Comparison of ENCODE assay signal across 10 cellular contexts in the genomic region with DNA sequence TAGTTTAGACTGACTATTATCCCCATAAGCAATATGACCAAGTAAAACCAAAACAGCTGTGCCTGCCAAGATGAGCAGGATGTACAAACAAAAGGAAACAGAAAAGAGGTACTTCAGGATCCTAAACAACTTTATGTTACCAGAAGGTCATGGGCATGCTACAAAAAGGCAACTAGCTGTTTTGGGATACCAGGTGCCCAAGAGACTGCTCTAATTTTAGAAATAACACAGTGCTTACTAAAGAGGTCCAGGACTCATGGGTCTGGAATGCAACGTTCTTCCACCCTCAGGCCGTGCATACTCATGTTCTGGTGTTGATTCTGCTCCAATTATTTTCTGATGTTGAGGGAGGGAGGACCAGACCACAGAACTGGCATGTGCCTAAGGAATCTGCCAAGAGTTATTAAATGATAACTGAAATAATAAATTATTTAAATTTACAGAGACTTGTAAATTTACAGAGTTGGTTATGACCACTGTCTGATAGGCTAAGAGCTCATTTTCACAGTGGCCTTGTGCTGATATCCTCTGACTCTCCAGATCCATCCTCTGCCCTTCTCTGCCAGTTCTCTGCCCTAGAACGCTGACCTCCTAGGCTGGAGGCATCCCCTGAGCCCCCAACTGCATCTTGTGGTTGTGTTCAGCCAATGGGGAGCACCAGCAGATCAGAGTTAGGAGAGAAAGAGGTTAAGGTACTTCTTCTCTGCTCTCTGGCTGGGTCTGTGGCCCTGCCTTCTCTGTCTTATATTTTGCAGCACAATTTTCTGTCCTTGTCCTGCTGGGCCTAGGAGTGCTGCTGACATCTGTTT. TPM values are rescaled to one million over a fixed set of nuclear protein-coding genes. Genes with fewer than 3 reads are reported as not detected.
DNase-seq lines count a peak whose midpoint lies in the region; ATAC-seq and TF ChIP-seq lines count a peak whose summit lies in the region.
"Had no signal": no experiment of that assay in that cellular context is flagged by ENCODE, and none has a peak within 500 bp of the region (broad histone marks: within the 10 kb centered on the region; RNA-seq: fewer than 3 reads in every experiment).

No MANE protein-coding gene starts in this region.

- H3K4me1 Mint-ChIP-seq in activated CD4-positive, alpha-beta T cell treated with anti-CD3 and anti-CD28 coated beads for 36 hours: no peaks in the 10 kb centered on the region

- WGBS in gastroesophageal sphincter (ENCODE audit: low coverage in 1 of 2), 2 donors: 46% methylated on average over 3 of the region's 3 CpGs; no CpG with 5 or more reads in 1 of the 2 donors

- no peak for TF ChIP-seq CTCF in gastroesophageal sphincter (IDR thresholded peaks at IDR 0.05)

- peaks cover 54% of the 10 kb centered on the region for H3K4me1 ChIP-seq in SJSA1 (replicated peaks)
- peaks cover 0 to 8% (median 4%) of the 10 kb centered on the region in 3 donors for H3K4me1 ChIP-seq in gastroesophageal sphincter

- ATAC-seq in gastroesophageal sphincter: peak; percentile 51
- ATAC-seq in activated CD4-positive, alpha-beta T cell treated with anti-CD3 and anti-CD28 coated beads for 36 hours: no peak

- H3K36me3 ChIP-seq in SJSA1 (peaks cover 26% of the 10 kb centered on the region), gastroesophageal sphincter (no peaks in the 10 kb centered on the region)

- H3K27ac ChIP-seq in SJSA1: peak overlapping the region; percentile 81
- H3K27ac ChIP-seq in gastroesophageal sphincter: peak overlapping the region in 2 of 4 donors; percentile 25 to 61

- peaks cover 61% of the 10 kb centered on the region for H3K27me3 Mint-ChIP-seq in activated CD4-positive, alpha-beta T cell treated with anti-CD3 and anti-CD28 coated beads for 36 hours

- intact Hi-C loops in activated CD4-positive, alpha-beta T cell treated with anti-CD3 and anti-CD28 coated beads for 36 hours (cut with DNase I, micrococcal nuclease): no loop called here

- no peak for TF ChIP-seq EP300 in gastroesophageal sphincter (IDR thresholded peaks at IDR 0.05)

- no peaks in the 10 kb centered on the region for H3K9me3 ChIP-seq in SJSA1 (replicated peaks)
- no peaks in the 10 kb centered on the region for H3K9me3 ChIP-seq in gastroesophageal sphincter

- CTCF ChIA-PET in activated CD4-positive, alpha-beta T cell treated with anti-CD3 and anti-CD28 coated beads for 36 hours (lab: Charles Lee): interaction anchor here (0.6 to 0.9 kb wide), 3 partner anchors 27 to 316 kb away, joined by 3 read pairs; no protein-coding TSS in a partner anchor

- no peaks in the 10 kb centered on the region for H3K36me3 Mint-ChIP-seq in activated CD4-positive, alpha-beta T cell treated with anti-CD3 and anti-CD28 coated beads for 36 hours (ENCODE audit: low read depth)

- H3K4me3 Mint-ChIP-seq in activated CD4-positive, alpha-beta T cell treated with anti-CD3 and anti-CD28 coated beads for 36 hours: no peak overlapping the region

- DNase-seq in GM04504 (ENCODE audit: low read depth): peak; percentile 88
- peak; percentile 87 to 94 for DNase-seq in SJSA1 (ENCODE audit: low read depth in 1 of 2, low spot score in 2 of 2)
- DNase-seq in skeletal muscle cell (ENCODE audit: low read depth): peak; percentile 74
- no peak for DNase-seq in globus pallidus (ENCODE audit: low spot score)
- DNase-seq in NCI-H1930 (lab: John Stamatoyannopoulos, UW): no peak
- no peak for DNase-seq in NCI-H446 treated with DMSO at 0.1 percent for 48 hours (lab: John Stamatoyannopoulos, UW)
- DNase-seq in activated CD4-positive, alpha-beta T cell treated with anti-CD3 and anti-CD28 coated beads for 36 hours: no peak
- DNase-seq: amygdala, Kasumi-1 had no signal

- no peaks in the 10 kb centered on the region for H3K27me3 ChIP-seq in SJSA1 (replicated peaks)
- no peaks in the 10 kb centered on the region for H3K27me3 ChIP-seq in gastroesophageal sphincter

- no peak for TF ChIP-seq POLR2A in gastroesophageal sphincter (IDR thresholded peaks at IDR 0.05)

- POLR2A ChIA-PET in activated CD4-positive, alpha-beta T cell treated with anti-CD3 and anti-CD28 coated beads for 36 hours (lab: Charles Lee): interaction anchor here (0.6 kb wide), 1 partner anchor 9 kb away, joined by 3 read pairs; no protein-coding TSS in a partner anchor

- H3K27ac Mint-ChIP-seq in activated CD4-positive, alpha-beta T cell treated with anti-CD3 and anti-CD28 coated beads for 36 hours: no peak overlapping the region

- H3K4me3 ChIP-seq in SJSA1 (no peak overlapping the region), gastroesophageal sphincter (no peak overlapping the region), skeletal muscle cell (ENCODE audit: low read depth, low read length) (no peak overlapping the region)

- no peaks in the 10 kb centered on the region for H3K9me3 Mint-ChIP-seq in activated CD4-positive, alpha-beta T cell treated with anti-CD3 and anti-CD28 coated beads for 36 hours (ENCODE audit: low read depth)

RNA-seq across cellular contexts. Expression of a gene that starts 37.7 kb away (rescaled TPM):
- 26.8 and 31.9 TPM in 2 replicates for total RNA-seq in SJSA1 (2014; rRNA removed; shearing (Covaris generic))
- total RNA-seq in gastroesophageal sphincter: 10 to 100 TPM in 2 of 4 donors, 1 to 10 TPM in 2; 9.4 to 21.3 (median 10.6) TPM
- total RNA-seq in activated CD4-positive, alpha-beta T cell treated with anti-CD3 and anti-CD28 coated beads for 36 hours: 10 to 100 TPM; 28.3 to 28.8 TPM

RNA-seq across cellular contexts. Expression of a gene that starts 54.6 kb away (rescaled TPM):
- total RNA-seq in SJSA1 (2014; rRNA removed; shearing (Covaris generic)): 26.5 and 28.3 TPM in 2 replicates
- 10 to 100 TPM; 12.7 to 27.2 (median 21.0) TPM for total RNA-seq in gastroesophageal sphincter
- 10 to 100 TPM; 23.5 to 24.6 TPM for total RNA-seq in activated CD4-positive, alpha-beta T cell treated with anti-CD3 and anti-CD28 coated beads for 36 hours

Comparison
In these comparisons a context has a peak if more than half of its experiments do, and no peak if none do; other contexts are left out.
1. DNase-seq: peak in GM04504 (single experiment), SJSA1 (2 of 2) and skeletal muscle cell (single experiment); none in globus pallidus (single experiment), NCI-H1930 (0 of 2), NCI-H446 treated with DMSO at 0.1 percent for 48 hours (single experiment) and activated CD4-positive, alpha-beta T cell treated with anti-CD3 and anti-CD28 coated beads for 36 hours (single experiment).